ENCODE assay signal across 37 cellular contexts in the genomic region with DNA sequence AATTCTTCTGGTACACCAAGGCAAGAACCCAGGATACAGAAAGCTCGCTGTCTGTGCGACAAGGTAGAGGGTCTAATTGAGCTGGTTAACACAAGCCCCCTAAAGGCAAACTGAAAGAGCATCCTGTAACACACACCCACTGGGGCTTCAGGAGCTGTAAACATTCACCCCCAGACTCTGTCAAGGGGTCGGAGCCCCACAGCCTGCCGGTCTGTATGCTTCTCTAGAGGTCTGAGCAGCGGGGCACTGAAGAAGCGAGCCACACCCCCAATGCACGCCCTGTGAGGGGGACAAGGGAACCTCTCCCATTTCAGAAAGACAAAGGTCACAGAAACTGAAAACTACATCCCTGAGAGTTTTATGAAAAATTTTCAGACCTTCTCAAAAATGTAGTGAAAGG. TPM values are rescaled to one million over a fixed set of nuclear protein-coding genes. Genes with fewer than 3 reads are reported as not detected.
DNase-seq lines count a peak whose midpoint lies in the region; ATAC-seq, FAIRE-seq and TF ChIP-seq lines count a peak whose summit lies in the region.
"Had no signal": no experiment of that assay in that cellular context is flagged by ENCODE, and none has a peak within 500 bp of the region (broad histone marks: within the 10 kb centered on the region; RNA-seq: fewer than 3 reads in every experiment).

No MANE protein-coding gene starts in this region.

- no peak overlapping the region for H3K56ac ChIP-seq in H1 (replicated peaks; ENCODE audit: insufficient read length, low read depth, low read length)

- H3K4me3 ChIP-seq in H1 (ENCODE audit: extremely low read depth in 1 of 4, insufficient read depth in 2 of 4, low read depth in 3 of 4, low read length in 4 of 4): peak overlapping the region in 1 of 4 experiments; percentile 92; a peak in 2 of 8 replicates
- no peak overlapping the region for H3K4me3 ChIP-seq in neuronal stem cell (ENCODE audit: low read length in 2 of 2)

- H3K27ac Mint-ChIP-seq in activated naive CD8-positive, alpha-beta T cell: no peak overlapping the region
- H3K27ac Mint-ChIP-seq in activated naive CD8-positive, alpha-beta T cell treated with anti-CD3 and anti-CD28 coated beads, Interleukin-2, amount 50 U/mL, for 24 hours: no peak overlapping the region
- H3K27ac Mint-ChIP-seq in IgD-negative memory B cell: peak overlapping the region in 1 of 3 donors; percentile 15
- H3K27ac Mint-ChIP-seq: B cell, nephron progenitor cell had no signal

- H3K9ac ChIP-seq in H1 (replicated peaks in 1 of 4; ENCODE audit: extremely low read depth in 1 of 4, low read depth in 3 of 4, low read length in 3 of 4) (no peak overlapping the region), neuronal stem cell (ENCODE audit: low read depth, low read length, poor library complexity) (no peak overlapping the region)
- H3K9ac ChIP-seq: parathyroid adenoma had no signal

- no peak overlapping the region for H4K8ac ChIP-seq in H1 (ENCODE audit: extremely low read depth, insufficient read depth, low read length)
- peak overlapping the region; percentile 78 for H4K8ac ChIP-seq in neuronal stem cell (ENCODE audit: low read depth, low read length)

- H2BK5ac ChIP-seq in H1 (ENCODE audit: low read depth, low read length): no peak overlapping the region
- no peak overlapping the region for H2BK5ac ChIP-seq in neuronal stem cell (ENCODE audit: low read length)

- no peak overlapping the region for H3K23ac ChIP-seq in H1 (ENCODE audit: insufficient read length)
- H3K23ac ChIP-seq in neuronal stem cell (ENCODE audit: low read depth, low read length, poor library complexity): no peak overlapping the region

- peaks cover 6% of the 10 kb centered on the region; the same call in 1 of the 2 replicates for H3K79me1 ChIP-seq in H1 (ENCODE audit: low read depth, low read length)
- H3K79me1 ChIP-seq in neuronal stem cell (ENCODE audit: low read depth, low read length): peaks cover 6% of the 10 kb centered on the region

- peaks cover 35% of the 10 kb centered on the region for H3K4me1 Mint-ChIP-seq in activated naive CD8-positive, alpha-beta T cell (ENCODE audit: low read depth)
- peaks cover 34% of the 10 kb centered on the region for H3K4me1 Mint-ChIP-seq in activated naive CD8-positive, alpha-beta T cell treated with anti-CD3 and anti-CD28 coated beads, Interleukin-2, amount 50 U/mL, for 24 hours
- H3K4me1 Mint-ChIP-seq in IgD-negative memory B cell: peaks cover 19 to 31% (median 27%) of the 10 kb centered on the region in 3 donors

- H3K36me3 ChIP-seq in H1 (ENCODE audit: control insufficient read depth in 2 of 4, insufficient read depth in 4 of 4, low read length in 3 of 4) (no peaks in the 10 kb centered on the region), neuronal stem cell (replicated peaks in 1 of 2; ENCODE audit: control insufficient read depth in 2 of 2, insufficient read depth in 2 of 2, low read length in 2 of 2) (no peaks in the 10 kb centered on the region)
- H3K36me3 ChIP-seq: left ventricle myocardium inferior, transverse colon had no signal

- H4K20me1 ChIP-seq in H1 (replicated peaks in 1 of 2; ENCODE audit: control insufficient read depth in 1 of 2, insufficient read depth in 2 of 2, low read length in 2 of 2): peaks cover 0 to 8% of the 10 kb centered on the region in 2 experiments

- CTCF ChIA-PET in H1 (lab: Charles Lee; ENCODE audit: partially characterized antibody): interaction anchor here (0.6 to 1.9 kb wide), 3 partner anchors 15 to 150 kb away, joined by 3 to 7 read pairs (median 4); no protein-coding TSS in a partner anchor

- no peak for FAIRE-seq in H1 (lab: Jason Lieb, UNC)
- FAIRE-seq: A204.1, astrocyte, endometrium, frontal cortex, GM18507, islet of Langerhans had no signal

- TF ChIP-seq CTCF in H1 (IDR thresholded peaks at IDR 0.05; ENCODE audit: control extremely low read depth in 1 of 3, insufficient read depth in 1 of 3, low read depth in 1 of 3, low read length in 3 of 3): no peak

- H3K14ac ChIP-seq in H1 (ENCODE audit: insufficient read length) (no peak overlapping the region), neuronal stem cell (ENCODE audit: low read length) (no peak overlapping the region)

- WGBS in H1 (ENCODE audit: extremely low coverage in 1 of 2, insufficient coverage in 1 of 2, insufficient read length in 1 of 2, insufficient replicate concordance in 2 of 2, low coverage in 1 of 2, low lambda C conversion rate in 2 of 2, missing lambda C conversion rate in 1 of 2), 2 experiments: 62% methylated on average over 6 of the region's 7 CpGs; no CpG with 5 or more reads in 1 of the 2 experiments
- no CpG with 5 or more reads among the region's 7 CpGs for WGBS in neuronal stem cell (ENCODE audit: extremely low coverage in 2 of 2, insufficient read length in 2 of 2, insufficient replicate concordance in 1 of 2), 2 donors

- no peak overlapping the region for H2AK5ac ChIP-seq in H1 (ENCODE audit: low read depth, low read length)
- H2AK5ac ChIP-seq in neuronal stem cell (ENCODE audit: low read depth, low read length): no peak overlapping the region

- no peaks in the 10 kb centered on the region for H3K9me3 ChIP-seq in H1 (ENCODE audit: insufficient read depth in 2 of 2, low read depth in 1 of 2, low read length in 1 of 2)
- H3K9me3 ChIP-seq in neuronal stem cell (replicated peaks in 1 of 2; ENCODE audit: control insufficient read depth in 2 of 2, insufficient read depth in 1 of 2, low read depth in 1 of 2, low read length in 2 of 2): no peaks in the 10 kb centered on the region
- H3K9me3 ChIP-seq: left ventricle myocardium inferior, transverse colon had no signal

- peaks cover 0 to 28% of the 10 kb centered on the region in 2 experiments; a peak in 2 of 4 replicates for H3K79me2 ChIP-seq in H1 (ENCODE audit: control insufficient read depth in 1 of 2, insufficient read depth in 2 of 2, low read length in 2 of 2)
- H3K79me2 ChIP-seq: parathyroid adenoma had no signal

- DNase-seq in activated naive CD8-positive, alpha-beta T cell treated with anti-CD3 and anti-CD28 coated beads, Interleukin-2, amount 50 U/mL, for 24 hours: no peak
- no peak for DNase-seq in H1 (ENCODE audit: low read depth in 1 of 2, low spot score in 2 of 2)
- DNase-seq in neuronal stem cell (ENCODE audit: low spot score): no peak
- no peak for DNase-seq in NOMO-1 treated with dmso at 0.1 percent for 144 hours (lab: John Stamatoyannopoulos, UW; ENCODE audit: unreplicated experiment)
- DNase-seq: activated CD4-positive, alpha-beta T cell treated with anti-CD3 and anti-CD28 coated beads, Interleukin-2, amount 10 ng/mL, durations not matched to agents 24 days and 14 days; activated naive CD8-positive, alpha-beta T cell treated with anti-CD3 and anti-CD28 coated beads for 36 hours; COR-L47; DMS53; HFFc6; left ventricle myocardium inferior; midbrain; NCI-H1092; NCI-H187 treated with DMSO at 0.1 percent for 48 hours; NCI-H2171 treated with DMSO at 0.1 percent for 48 hours; NCI-H510A treated with DMSO at 0.1 percent for 48 hours; nephron progenitor cell; PC-9; stimulated activated CD4-positive, alpha-beta T cell treated with anti-CD3 and anti-CD28 coated beads, Interleukin-2, amount 100 ng/mL, for 48 hours; T-helper 2 cell; transverse colon had no signal

- peak overlapping the region; percentile 72 to 78; a peak in 3 of 4 replicates for H3K4me2 ChIP-seq in H1 (ENCODE audit: insufficient read depth in 1 of 2, low read depth in 2 of 2, low read length in 2 of 2)
- no peak overlapping the region for H3K4me2 ChIP-seq in neuronal stem cell (ENCODE audit: insufficient read depth, low read length, poor library complexity, severe bottlenecking)

- peaks cover 3% of the 10 kb centered on the region for H3K27me3 Mint-ChIP-seq in activated naive CD8-positive, alpha-beta T cell
- peaks cover 3% of the 10 kb centered on the region for H3K27me3 Mint-ChIP-seq in activated naive CD8-positive, alpha-beta T cell treated with anti-CD3 and anti-CD28 coated beads, Interleukin-2, amount 50 U/mL, for 24 hours
- H3K27me3 Mint-ChIP-seq in IgD-negative memory B cell: peaks cover 2% of the 10 kb centered on the region
- H3K27me3 Mint-ChIP-seq: B cell; central memory CD8-positive, alpha-beta T cell had no signal

- H3K18ac ChIP-seq in H1 (ENCODE audit: extremely low read depth, low read length) (no peak overlapping the region), neuronal stem cell (ENCODE audit: low read length) (no peak overlapping the region)

- no peak for TF ChIP-seq EP300 in H1 (IDR thresholded peaks at IDR 0.05; ENCODE audit: borderline replicate concordance in 1 of 2, low read depth in 2 of 2, low read length in 2 of 2)

- H2AFZ ChIP-seq in H1 (ENCODE audit: low read length) (peak overlapping the region; percentile 92; the same call in 1 of the 2 replicates), neuronal stem cell (ENCODE audit: low read length) (peak overlapping the region; percentile 84)

- H2BK120ac ChIP-seq in H1 (replicated peaks; ENCODE audit: low read depth, low read length) (no peak overlapping the region), neuronal stem cell (ENCODE audit: low read depth, low read length) (no peak overlapping the region)

- H3K4ac ChIP-seq in H1 (replicated peaks; ENCODE audit: insufficient read length, low read depth, low read length) (no peak overlapping the region), neuronal stem cell (ENCODE audit: low read length) (no peak overlapping the region)

- no peak for TF ChIP-seq RAD21 in H1 (IDR thresholded peaks at IDR 0.05 in 1 of 2, conservative IDR thresholded peaks at IDR 0.05 in 1 of 2; ENCODE audit: low read depth in 2 of 2, low read length in 2 of 2)

- H3K4me1 ChIP-seq in H1 (replicated peaks in 1 of 4; ENCODE audit: control insufficient read depth in 3 of 4, insufficient read depth in 4 of 4, low read length in 3 of 4) (peaks cover 0 to 4% (median 2%) of the 10 kb centered on the region in 4 experiments; a peak in 3 of 7 replicates), neuronal stem cell (ENCODE audit: control insufficient read depth in 2 of 2, insufficient read depth in 1 of 2, low read depth in 1 of 2, low read length in 2 of 2) (peaks cover 0 to 6% of the 10 kb centered on the region in 2 donors)

- H3K27ac ChIP-seq in H1 (ENCODE audit: low read depth, low read length) (no peak overlapping the region), neuronal stem cell (replicated peaks; ENCODE audit: low read length) (no peak overlapping the region)
- H3K27ac ChIP-seq: PC-9 had no signal

- no peak for ATAC-seq in activated naive CD8-positive, alpha-beta T cell treated with anti-CD3 and anti-CD28 coated beads, Interleukin-2, amount 50 U/mL, for 24 hours
- no peak for ATAC-seq in HG03342 (IDR thresholded peaks at IDR 0.05; ENCODE audit: unreplicated experiment)
- ATAC-seq in GM18519 (IDR thresholded peaks at IDR 0.05; ENCODE audit: low FRiP score, unreplicated experiment): no peak
- ATAC-seq: right cardiac atrium, Right ventricle myocardium inferior, SK-N-SH treated with all-trans-retinoic acid at 6 μM for 48 hours had no signal

- no peak overlapping the region for H2BK20ac ChIP-seq in H1 (ENCODE audit: low read length)

- H3K4me3 Mint-ChIP-seq in activated naive CD8-positive, alpha-beta T cell: peak overlapping the region; percentile 20
- no peak overlapping the region for H3K4me3 Mint-ChIP-seq in activated naive CD8-positive, alpha-beta T cell treated with anti-CD3 and anti-CD28 coated beads, Interleukin-2, amount 50 U/mL, for 24 hours
- H3K4me3 Mint-ChIP-seq in IgD-negative memory B cell: peak overlapping the region; percentile 48 to 99 (median 70)

- POLR2A ChIA-PET in H1 (lab: Charles Lee; ENCODE audit: partially characterized antibody): interaction anchor here (1.3 to 4.7 kb wide), 4 partner anchors 10 to 99 kb away, joined by 4 to 17 read pairs (median 14); a partner anchor contains a TSS

- TF ChIP-seq POLR2A in H1 (IDR thresholded peaks at IDR 0.05; ENCODE audit: control extremely low read depth in 1 of 2, low read depth in 2 of 2, low read length in 2 of 2): no peak

- H2BK12ac ChIP-seq in H1 (ENCODE audit: low read depth, low read length) (no peak overlapping the region), neuronal stem cell (ENCODE audit: low read length) (no peak overlapping the region)

- H4K91ac ChIP-seq in H1 (replicated peaks; ENCODE audit: insufficient read length, low read length) (no peak overlapping the region), neuronal stem cell (ENCODE audit: low read depth, low read length, poor library complexity) (no peak overlapping the region)

- H2BK15ac ChIP-seq in H1 (ENCODE audit: low read length) (no peak overlapping the region), neuronal stem cell (ENCODE audit: low read length) (no peak overlapping the region)

- no peak overlapping the region for H4K5ac ChIP-seq in H1 (ENCODE audit: insufficient read length, low read depth, low read length)

- H3K23me2 ChIP-seq in H1 (ENCODE audit: low read depth, low read length): peaks cover 15% of the 10 kb centered on the region

- H3K27me3 ChIP-seq in H1 (replicated peaks in 1 of 4; ENCODE audit: control insufficient read depth in 3 of 4, extremely low read depth in 1 of 4, insufficient read depth in 3 of 4, low read length in 3 of 4) (no peaks in the 10 kb centered on the region), neuronal stem cell (ENCODE audit: control insufficient read depth in 3 of 3, insufficient read depth in 3 of 3, low read depth in 1 of 3, low read length in 3 of 3) (no peaks in the 10 kb centered on the region)
- H3K27me3 ChIP-seq: transverse colon had no signal

- peaks cover 2% of the 10 kb centered on the region for H3K36me3 Mint-ChIP-seq in activated naive CD8-positive, alpha-beta T cell
- peaks cover 4% of the 10 kb centered on the region for H3K36me3 Mint-ChIP-seq in activated naive CD8-positive, alpha-beta T cell treated with anti-CD3 and anti-CD28 coated beads, Interleukin-2, amount 50 U/mL, for 24 hours (ENCODE audit: low read depth)
- H3K36me3 Mint-ChIP-seq in IgD-negative memory B cell: no peaks in the 10 kb centered on the region
- H3K36me3 Mint-ChIP-seq: activated naive CD8-positive, alpha-beta T cell treated with anti-CD3 and anti-CD28 coated beads for 36 hours had no signal

- H3K9me3 Mint-ChIP-seq in activated naive CD8-positive, alpha-beta T cell (ENCODE audit: low read depth): no peaks in the 10 kb centered on the region
- H3K9me3 Mint-ChIP-seq in activated naive CD8-positive, alpha-beta T cell treated with anti-CD3 and anti-CD28 coated beads, Interleukin-2, amount 50 U/mL, for 24 hours: no peaks in the 10 kb centered on the region
- H3K9me3 Mint-ChIP-seq in IgD-negative memory B cell: peaks cover 0 to 2% (median 0%) of the 10 kb centered on the region in 3 donors
- H3K9me3 Mint-ChIP-seq: activated CD4-positive, alpha-beta T cell treated with anti-CD3 and anti-CD28 coated beads, Interleukin-2, amount 10 ng/mL, durations not matched to agents 24 days and 14 days; activated naive CD8-positive, alpha-beta T cell treated with anti-CD3 and anti-CD28 coated beads for 36 hours; central memory CD8-positive, alpha-beta T cell; dendritic cell treated with granulocyte-macrophage colony-stimulating factor and Interleukin-4, amounts not matched to agents 40 ng/mL and 50 ng/mL, for 4 days; HFFc6; nephron progenitor cell had no signal

RNA-seq across cellular contexts. Expression of a gene that starts 1.3 kb away (rescaled TPM):
- polyA plus RNA-seq in IgD-negative memory B cell: 11.3 TPM
- 51.0 and 59.8 TPM in 2 replicates for total RNA-seq in H1 (2021; fragmentation: NEBNext Ultra II Directional; extraction: Animal tissue kit (Norgen Biotek cat#: 25700))
- 7.2 and 10.2 TPM in 2 replicates for polyA plus RNA-seq in H1 (2011; rRNA removed)
- polyA plus RNA-seq in H1 (2011; cell fraction: cytosol; rRNA removed): 10.7 TPM
- 6.0 TPM for polyA plus RNA-seq in H1 (2011; cell fraction: nucleus; rRNA removed)
- polyA plus RNA-seq in H1 (2012, experiment 1 of 2): 24.4 to 30.9 TPM (median 29.4 TPM) in 4 replicates
- 1.7 TPM for polyA plus RNA-seq in H1 (2012, experiment 2 of 2)
- 24.2 TPM for polyA plus RNA-seq in H1 (2013, experiment 1 of 2)
- 24.5 TPM for polyA plus RNA-seq in H1 (2013, experiment 2 of 2)
- polyA minus RNA-seq in H1 (2011; rRNA and poly(A)+ RNA removed): 41.5 and 65.4 TPM in 2 replicates
- 19.4 TPM for polyA minus RNA-seq in H1 (2011; cell fraction: cytosol; rRNA and poly(A)+ RNA removed)
- polyA minus RNA-seq in H1 (2011; cell fraction: nucleus; rRNA and poly(A)+ RNA removed): 29.1 TPM
- polyA plus RNA-seq in neuronal stem cell (2013, experiment 1 of 2): 18.0 TPM
- polyA plus RNA-seq in neuronal stem cell (2013, experiment 2 of 2): 18.4 TPM

RNA-seq across cellular contexts. Expression of a gene that starts 57.8 kb away (rescaled TPM):
- polyA plus RNA-seq in IgD-negative memory B cell (14.6 TPM), H1 (2011; rRNA removed) (20.1 and 24.8 TPM in 2 replicates)
- 51.5 and 52.0 TPM in 2 replicates for total RNA-seq in H1 (2021; fragmentation: NEBNext Ultra II Directional; extraction: Animal tissue kit (Norgen Biotek cat#: 25700))
- polyA plus RNA-seq in H1 (2011; cell fraction: cytosol; rRNA removed): 29.2 TPM
- 54.0 TPM for polyA plus RNA-seq in H1 (2011; cell fraction: nucleus; rRNA removed)
- polyA plus RNA-seq in H1 (2012, experiment 1 of 2): 34.0 to 50.4 TPM (median 46.9 TPM) in 4 replicates
- polyA plus RNA-seq in H1 (2012, experiment 2 of 2): 2.5 TPM
- 57.2 TPM for polyA plus RNA-seq in H1 (2013, experiment 1 of 2)
- polyA plus RNA-seq in H1 (2013, experiment 2 of 2): 52.9 TPM
- 23.5 and 31.6 TPM in 2 replicates for polyA minus RNA-seq in H1 (2011; rRNA and poly(A)+ RNA removed)
- polyA minus RNA-seq in H1 (2011; cell fraction: cytosol; rRNA and poly(A)+ RNA removed): 21.5 TPM
- 63.0 TPM for polyA minus RNA-seq in H1 (2011; cell fraction: nucleus; rRNA and poly(A)+ RNA removed)
- polyA plus RNA-seq in neuronal stem cell (2013, experiment 1 of 2): 33.9 TPM
- 33.2 TPM for polyA plus RNA-seq in neuronal stem cell (2013, experiment 2 of 2)
